Comparison of ENCODE assay signal across 1 cellular context in genomic region chr15:60479711-60480110, GRCh38.
TF ChIP-seq lines count a peak whose summit lies in the region.

No MANE protein-coding gene starts in this region.

TF ChIP-seq in HepG2, 621 proteins besides CTCF, POLR2A, EP300 and RAD21 (continued from another document):
- TF ChIP-seq BCL3 (CRISPR knock-in tag; IDR thresholded peaks at IDR 0.05): no peak
- TF ChIP-seq TEAD3 (CRISPR knock-in tag; optimal IDR thresholded peaks at IDR 0.05; ENCODE audit: borderline replicate concordance): no peak
